1 cellular context compared by ENCODE assay signal in the genomic region with DNA sequence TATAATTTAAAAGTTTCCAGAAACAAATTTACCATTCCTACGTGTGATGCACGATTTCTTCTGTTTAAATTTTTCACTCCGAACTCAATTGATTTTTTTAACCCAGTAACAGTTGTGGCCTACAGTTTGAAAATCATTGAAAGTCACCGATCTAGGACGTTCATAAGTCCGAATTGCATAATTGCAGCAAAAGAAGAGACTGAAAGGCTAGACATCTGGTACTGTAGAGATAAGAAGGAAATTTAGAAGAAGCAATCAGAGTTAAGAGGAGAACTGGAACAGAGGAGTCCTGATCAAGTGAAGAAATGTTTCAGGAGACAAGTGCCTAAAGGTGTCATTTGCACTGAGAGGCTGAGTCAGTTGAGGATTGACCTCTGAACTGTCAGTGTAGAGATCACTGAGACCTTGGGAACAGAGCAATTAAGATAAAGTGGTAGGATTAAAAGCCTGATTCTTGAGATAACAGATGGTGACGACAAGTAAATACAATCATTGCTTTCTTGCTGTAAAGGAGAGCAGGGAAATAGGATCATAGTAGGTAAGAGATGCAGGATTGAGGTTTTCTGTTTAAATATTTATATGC.
A peak's percentile ranks its signal among the peaks of the same experiment; 100 is the strongest.
TF ChIP-seq lines count a peak whose summit lies in the region.

No MANE protein-coding gene starts in this region.

TF ChIP-seq in HepG2, 621 proteins besides CTCF, POLR2A, EP300 and RAD21 (continued from another document):
- peak; percentile 18 to 64; a peak in 1 of 4 replicates for TF ChIP-seq NR2F1 (CRISPR knock-in tag; IDR thresholded peaks at IDR 0.05)
- TF ChIP-seq, protein P1, sequence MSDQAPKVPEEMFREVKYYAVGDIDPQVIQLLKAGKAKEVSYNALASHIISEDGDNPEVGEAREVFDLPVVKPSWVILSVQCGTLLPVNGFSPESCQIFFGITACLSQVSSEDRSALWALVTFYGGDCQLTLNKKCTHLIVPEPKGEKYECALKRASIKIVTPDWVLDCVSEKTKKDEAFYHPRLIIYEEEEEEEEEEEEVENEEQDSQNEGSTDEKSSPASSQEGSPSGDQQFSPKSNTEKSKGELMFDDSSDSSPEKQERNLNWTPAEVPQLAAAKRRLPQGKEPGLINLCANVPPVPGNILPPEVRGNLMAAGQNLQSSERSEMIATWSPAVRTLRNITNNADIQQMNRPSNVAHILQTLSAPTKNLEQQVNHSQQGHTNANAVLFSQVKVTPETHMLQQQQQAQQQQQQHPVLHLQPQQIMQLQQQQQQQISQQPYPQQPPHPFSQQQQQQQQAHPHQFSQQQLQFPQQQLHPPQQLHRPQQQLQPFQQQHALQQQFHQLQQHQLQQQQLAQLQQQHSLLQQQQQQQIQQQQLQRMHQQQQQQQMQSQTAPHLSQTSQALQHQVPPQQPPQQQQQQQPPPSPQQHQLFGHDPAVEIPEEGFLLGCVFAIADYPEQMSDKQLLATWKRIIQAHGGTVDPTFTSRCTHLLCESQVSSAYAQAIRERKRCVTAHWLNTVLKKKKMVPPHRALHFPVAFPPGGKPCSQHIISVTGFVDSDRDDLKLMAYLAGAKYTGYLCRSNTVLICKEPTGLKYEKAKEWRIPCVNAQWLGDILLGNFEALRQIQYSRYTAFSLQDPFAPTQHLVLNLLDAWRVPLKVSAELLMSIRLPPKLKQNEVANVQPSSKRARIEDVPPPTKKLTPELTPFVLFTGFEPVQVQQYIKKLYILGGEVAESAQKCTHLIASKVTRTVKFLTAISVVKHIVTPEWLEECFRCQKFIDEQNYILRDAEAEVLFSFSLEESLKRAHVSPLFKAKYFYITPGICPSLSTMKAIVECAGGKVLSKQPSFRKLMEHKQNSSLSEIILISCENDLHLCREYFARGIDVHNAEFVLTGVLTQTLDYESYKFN (CRISPR knock-in tag; conservative IDR thresholded peaks at IDR 0.05), result peak; percentile 54
- TF ChIP-seq PITX1 (CRISPR knock-in tag; IDR thresholded peaks at IDR 0.05), result peak; percentile 79
- TF ChIP-seq RARA (CRISPR knock-in tag; IDR thresholded peaks at IDR 0.05), result 0 out of 2 replicates have a peak, but pooled peaks have one; percentile 10
- no peak for TF ChIP-seq NFATC3 (CRISPR knock-in tag; IDR thresholded peaks at IDR 0.05)
- no peak for TF ChIP-seq ZBTB7A (CRISPR knock-in tag; IDR thresholded peaks at IDR 0.05)
- no peak for TF ChIP-seq ZNF207 (IDR thresholded peaks at IDR 0.05; ENCODE audit: borderline replicate concordance)
- TF ChIP-seq ZNF605 (CRISPR knock-in tag; IDR thresholded peaks at IDR 0.05), result no peak
- no peak for TF ChIP-seq ZNF562 (CRISPR knock-in tag; IDR thresholded peaks at IDR 0.05; ENCODE audit: borderline replicate concordance)
- peak; percentile 51; the same call in 1 of the 2 replicates for TF ChIP-seq TBX2 (CRISPR knock-in tag; IDR thresholded peaks at IDR 0.05; ENCODE audit: borderline replicate concordance)
- TF ChIP-seq MXI1 (IDR thresholded peaks at IDR 0.05; ENCODE audit: borderline replicate concordance, low read depth, low read length), result no peak
- TF ChIP-seq NCOR1 (IDR thresholded peaks at IDR 0.05; ENCODE audit: borderline replicate concordance, low read length), result peak; percentile 77; the same call in 1 of the 2 replicates
- TF ChIP-seq ZMAT3 (CRISPR knock-in tag; conservative IDR thresholded peaks at IDR 0.05), result no peak
- no peak for TF ChIP-seq U2AF1 (optimal IDR thresholded peaks at IDR 0.05; ENCODE audit: low read depth, low read length)
- TF ChIP-seq, protein P2, sequence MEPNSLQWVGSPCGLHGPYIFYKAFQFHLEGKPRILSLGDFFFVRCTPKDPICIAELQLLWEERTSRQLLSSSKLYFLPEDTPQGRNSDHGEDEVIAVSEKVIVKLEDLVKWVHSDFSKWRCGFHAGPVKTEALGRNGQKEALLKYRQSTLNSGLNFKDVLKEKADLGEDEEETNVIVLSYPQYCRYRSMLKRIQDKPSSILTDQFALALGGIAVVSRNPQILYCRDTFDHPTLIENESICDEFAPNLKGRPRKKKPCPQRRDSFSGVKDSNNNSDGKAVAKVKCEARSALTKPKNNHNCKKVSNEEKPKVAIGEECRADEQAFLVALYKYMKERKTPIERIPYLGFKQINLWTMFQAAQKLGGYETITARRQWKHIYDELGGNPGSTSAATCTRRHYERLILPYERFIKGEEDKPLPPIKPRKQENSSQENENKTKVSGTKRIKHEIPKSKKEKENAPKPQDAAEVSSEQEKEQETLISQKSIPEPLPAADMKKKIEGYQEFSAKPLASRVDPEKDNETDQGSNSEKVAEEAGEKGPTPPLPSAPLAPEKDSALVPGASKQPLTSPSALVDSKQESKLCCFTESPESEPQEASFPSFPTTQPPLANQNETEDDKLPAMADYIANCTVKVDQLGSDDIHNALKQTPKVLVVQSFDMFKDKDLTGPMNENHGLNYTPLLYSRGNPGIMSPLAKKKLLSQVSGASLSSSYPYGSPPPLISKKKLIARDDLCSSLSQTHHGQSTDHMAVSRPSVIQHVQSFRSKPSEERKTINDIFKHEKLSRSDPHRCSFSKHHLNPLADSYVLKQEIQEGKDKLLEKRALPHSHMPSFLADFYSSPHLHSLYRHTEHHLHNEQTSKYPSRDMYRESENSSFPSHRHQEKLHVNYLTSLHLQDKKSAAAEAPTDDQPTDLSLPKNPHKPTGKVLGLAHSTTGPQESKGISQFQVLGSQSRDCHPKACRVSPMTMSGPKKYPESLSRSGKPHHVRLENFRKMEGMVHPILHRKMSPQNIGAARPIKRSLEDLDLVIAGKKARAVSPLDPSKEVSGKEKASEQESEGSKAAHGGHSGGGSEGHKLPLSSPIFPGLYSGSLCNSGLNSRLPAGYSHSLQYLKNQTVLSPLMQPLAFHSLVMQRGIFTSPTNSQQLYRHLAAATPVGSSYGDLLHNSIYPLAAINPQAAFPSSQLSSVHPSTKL (CRISPR knock-in tag; IDR thresholded peaks at IDR 0.05), result peak; percentile 43; the same call in 1 of the 2 replicates
- no peak for TF ChIP-seq NONO (IDR thresholded peaks at IDR 0.05)
- 0 out of 2 replicates have a peak, but pooled peaks have one; percentile 44 for TF ChIP-seq NONO (CRISPR knock-in tag; conservative IDR thresholded peaks at IDR 0.05)
- peak; percentile 42; the same call in 1 of the 2 replicates for TF ChIP-seq FOSL2 (CRISPR knock-in tag; IDR thresholded peaks at IDR 0.05)
- TF ChIP-seq, protein P3, sequence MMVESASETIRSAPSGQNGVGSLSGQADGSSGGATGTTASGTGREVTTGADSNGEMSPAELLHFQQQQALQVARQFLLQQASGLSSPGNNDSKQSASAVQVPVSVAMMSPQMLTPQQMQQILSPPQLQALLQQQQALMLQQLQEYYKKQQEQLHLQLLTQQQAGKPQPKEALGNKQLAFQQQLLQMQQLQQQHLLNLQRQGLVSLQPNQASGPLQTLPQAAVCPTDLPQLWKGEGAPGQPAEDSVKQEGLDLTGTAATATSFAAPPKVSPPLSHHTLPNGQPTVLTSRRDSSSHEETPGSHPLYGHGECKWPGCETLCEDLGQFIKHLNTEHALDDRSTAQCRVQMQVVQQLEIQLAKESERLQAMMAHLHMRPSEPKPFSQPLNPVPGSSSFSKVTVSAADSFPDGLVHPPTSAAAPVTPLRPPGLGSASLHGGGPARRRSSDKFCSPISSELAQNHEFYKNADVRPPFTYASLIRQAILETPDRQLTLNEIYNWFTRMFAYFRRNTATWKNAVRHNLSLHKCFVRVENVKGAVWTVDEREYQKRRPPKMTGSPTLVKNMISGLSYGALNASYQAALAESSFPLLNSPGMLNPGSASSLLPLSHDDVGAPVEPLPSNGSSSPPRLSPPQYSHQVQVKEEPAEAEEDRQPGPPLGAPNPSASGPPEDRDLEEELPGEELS (CRISPR knock-in tag; IDR thresholded peaks at IDR 0.05), result peak; percentile 19; the same call in 1 of the 2 replicates
- peak; percentile 72 for TF ChIP-seq HNF4A (CRISPR knock-in tag; IDR thresholded peaks at IDR 0.05)
- TF ChIP-seq GATAD2A (CRISPR knock-in tag; IDR thresholded peaks at IDR 0.05), result peak; percentile 66; the same call in 1 of the 2 replicates
TF ChIP-seq in HepG2: peak in this region for 20.
